Comparison of ENCODE assay signal across 27 cellular contexts in genomic region chr22:47695176-47695575, GRCh38.
DNase-seq lines count a peak whose midpoint lies in the region; ATAC-seq, FAIRE-seq and TF ChIP-seq lines count a peak whose summit lies in the region.
"Had no signal": no experiment of that assay in that cellular context is flagged by ENCODE, and none has a peak within 500 bp of the region (broad histone marks: within the 10 kb centered on the region; RNA-seq: fewer than 3 reads in every experiment).

No MANE protein-coding gene starts in this region.

- no peaks in the 10 kb centered on the region for H3K36me3 ChIP-seq in GM12878 (ENCODE audit: control insufficient read depth in 2 of 2, insufficient read depth in 2 of 2, low read length in 1 of 2)
- H3K36me3 ChIP-seq: sigmoid colon, thoracic aorta had no signal

- no peak overlapping the region for H3K4me3 ChIP-seq in GM12878
- H3K4me3 ChIP-seq: sigmoid colon, thoracic aorta had no signal

- TF ChIP-seq CTCF in GM12878 (IDR thresholded peaks at IDR 0.05 in 2 of 3, conservative IDR thresholded peaks at IDR 0.05 in 1 of 3; ENCODE audit: control insufficient read depth in 2 of 3, extremely low read depth in 1 of 3, insufficient read depth in 1 of 3, low read depth in 3 of 3, low read length in 3 of 3), result no peak
- TF ChIP-seq CTCF in WTC11 (IDR thresholded peaks at IDR 0.05), result no peak

- H3K27me3 Mint-ChIP-seq in activated CD4-positive, alpha-beta memory T cell treated with anti-CD3 and anti-CD28 coated beads for 36 hours, result peaks cover 1% of the 10 kb centered on the region
- H3K27me3 Mint-ChIP-seq in activated CD4-positive, alpha-beta memory T cell treated with anti-CD3 and anti-CD28 coated beads, Interleukin-2, amount 10 ng/mL, durations not matched to agents 7 days and 5 days, result no peaks in the 10 kb centered on the region
- no peaks in the 10 kb centered on the region for H3K27me3 Mint-ChIP-seq in stimulated activated naive CD8-positive, alpha-beta T cell treated with anti-CD3 and anti-CD28 coated beads, Interleukin-15, amount 100 ng/mL, for 72 hours
- H3K27me3 Mint-ChIP-seq in WTC11 (ENCODE audit: low read depth), result no peaks in the 10 kb centered on the region; the same call in 1 of the 2 replicates
- H3K27me3 Mint-ChIP-seq: B cell; central memory CD8-positive, alpha-beta T cell; dendritic cell treated with granulocyte-macrophage colony-stimulating factor and Interleukin-4, amounts not matched to agents 40 ng/mL and 50 ng/mL, for 4 days; progenitor cell of endocrine pancreas had no signal

- no peak for TF ChIP-seq RAD21 in GM12878 (IDR thresholded peaks at IDR 0.05; ENCODE audit: insufficient read depth, low read depth, low read length)

- H4K20me1 ChIP-seq in GM12878 (ENCODE audit: control insufficient read depth, insufficient read depth), result no peaks in the 10 kb centered on the region

- intact Hi-C loops in activated CD4-positive, alpha-beta memory T cell treated with anti-CD3 and anti-CD28 coated beads for 36 hours (cut with micrococcal nuclease), result no loop called here
- intact Hi-C loops in GM12878 (cut with micrococcal nuclease; ENCODE audit: unreplicated experiment), result no loop called here

- H3K4me2 ChIP-seq in GM12878 (ENCODE audit: control insufficient read depth, insufficient read depth), result 0 out of 2 replicates have a peak overlapping the region, but pooled peaks have one; percentile 7

- H3K36me3 Mint-ChIP-seq in activated CD4-positive, alpha-beta memory T cell treated with anti-CD3 and anti-CD28 coated beads for 36 hours, result no peaks in the 10 kb centered on the region
- H3K36me3 Mint-ChIP-seq in activated CD4-positive, alpha-beta memory T cell treated with anti-CD3 and anti-CD28 coated beads, Interleukin-2, amount 10 ng/mL, durations not matched to agents 7 days and 5 days (ENCODE audit: low read depth), result no peaks in the 10 kb centered on the region
- H3K36me3 Mint-ChIP-seq in WTC11, result no peaks in the 10 kb centered on the region
- H3K36me3 Mint-ChIP-seq: CD8-positive, alpha-beta memory T cell had no signal

- H3K9me3 Mint-ChIP-seq in activated CD4-positive, alpha-beta memory T cell treated with anti-CD3 and anti-CD28 coated beads for 36 hours, result no peaks in the 10 kb centered on the region
- H3K9me3 Mint-ChIP-seq in activated CD4-positive, alpha-beta memory T cell treated with anti-CD3 and anti-CD28 coated beads, Interleukin-2, amount 10 ng/mL, durations not matched to agents 7 days and 5 days, result no peaks in the 10 kb centered on the region
- no peaks in the 10 kb centered on the region for H3K9me3 Mint-ChIP-seq in stimulated activated naive CD8-positive, alpha-beta T cell treated with anti-CD3 and anti-CD28 coated beads, Interleukin-15, amount 100 ng/mL, for 72 hours
- H3K9me3 Mint-ChIP-seq in WTC11, result no peaks in the 10 kb centered on the region
- H3K9me3 Mint-ChIP-seq: CD8-positive, alpha-beta memory T cell; central memory CD8-positive, alpha-beta T cell; dendritic cell treated with granulocyte-macrophage colony-stimulating factor and Interleukin-4, amounts not matched to agents 40 ng/mL and 50 ng/mL, for 4 days; T-helper 1 cell treated with Interleukin-12 subunit alpha and Interleukin-12 subunit beta and Interleukin-4 antibody, amounts not matched to agents 30 μg/mL and 1 μg/mL, for 36 hours had no signal

- no peaks in the 10 kb centered on the region for H3K4me1 Mint-ChIP-seq in activated CD4-positive, alpha-beta memory T cell treated with anti-CD3 and anti-CD28 coated beads for 36 hours (ENCODE audit: low read depth)
- no peaks in the 10 kb centered on the region for H3K4me1 Mint-ChIP-seq in activated CD4-positive, alpha-beta memory T cell treated with anti-CD3 and anti-CD28 coated beads, Interleukin-2, amount 10 ng/mL, durations not matched to agents 7 days and 5 days
- no peaks in the 10 kb centered on the region for H3K4me1 Mint-ChIP-seq in stimulated activated naive CD8-positive, alpha-beta T cell treated with anti-CD3 and anti-CD28 coated beads, Interleukin-15, amount 100 ng/mL, for 72 hours
- peaks cover 13% of the 10 kb centered on the region for H3K4me1 Mint-ChIP-seq in WTC11
- H3K4me1 Mint-ChIP-seq: CD8-positive, alpha-beta memory T cell; central memory CD8-positive, alpha-beta T cell had no signal

- H2AFZ ChIP-seq in GM12878 (ENCODE audit: control insufficient read depth, low read depth, low read length), result no peak overlapping the region

- FAIRE-seq in GM12878 (lab: Jason Lieb, UNC), result no peak
- FAIRE-seq: endometrium, frontal cortex had no signal

- H3K4me3 Mint-ChIP-seq in activated CD4-positive, alpha-beta memory T cell treated with anti-CD3 and anti-CD28 coated beads for 36 hours, result no peak overlapping the region
- H3K4me3 Mint-ChIP-seq in activated CD4-positive, alpha-beta memory T cell treated with anti-CD3 and anti-CD28 coated beads, Interleukin-2, amount 10 ng/mL, durations not matched to agents 7 days and 5 days, result no peak overlapping the region
- H3K4me3 Mint-ChIP-seq in stimulated activated naive CD8-positive, alpha-beta T cell treated with anti-CD3 and anti-CD28 coated beads, Interleukin-15, amount 100 ng/mL, for 72 hours, result no peak overlapping the region
- H3K4me3 Mint-ChIP-seq in WTC11, result no peak overlapping the region
- H3K4me3 Mint-ChIP-seq: B cell; CD8-positive, alpha-beta memory T cell; central memory CD8-positive, alpha-beta T cell; dendritic cell treated with granulocyte-macrophage colony-stimulating factor and Interleukin-4, amounts not matched to agents 40 ng/mL and 50 ng/mL, for 4 days; T-helper 1 cell treated with Interleukin-12 subunit alpha and Interleukin-12 subunit beta and Interleukin-4 antibody, amounts not matched to agents 30 μg/mL and 1 μg/mL, for 36 hours had no signal

- no peaks in the 10 kb centered on the region for H3K27me3 ChIP-seq in GM12878 (replicated peaks in 1 of 2; ENCODE audit: control insufficient read depth in 2 of 2, insufficient read depth in 2 of 2, low read length in 1 of 2)
- H3K27me3 ChIP-seq: sigmoid colon had no signal

- CTCF ChIA-PET in activated CD4-positive, alpha-beta memory T cell treated with anti-CD3 and anti-CD28 coated beads for 36 hours (lab: Charles Lee), result no interaction called here
- CTCF ChIA-PET in activated CD4-positive, alpha-beta memory T cell treated with anti-CD3 and anti-CD28 coated beads, Interleukin-2, amount 10 ng/mL, durations not matched to agents 7 days and 5 days (lab: Charles Lee), result no interaction called here
- CTCF ChIA-PET in GM12878 (lab: Yijun Ruan, JAX), result no interaction called here
- CTCF ChIA-PET in WTC11 (lab: Charles Lee), result no interaction called here

- no peaks in the 10 kb centered on the region; the same call in 2 of the 3 replicates for H3K9me3 ChIP-seq in GM12878 (replicated peaks; ENCODE audit: control insufficient read depth, insufficient read depth, low read length)
- H3K9me3 ChIP-seq: sigmoid colon, thoracic aorta had no signal

- no peak overlapping the region for H3K27ac Mint-ChIP-seq in activated CD4-positive, alpha-beta memory T cell treated with anti-CD3 and anti-CD28 coated beads for 36 hours
- no peak overlapping the region for H3K27ac Mint-ChIP-seq in activated CD4-positive, alpha-beta memory T cell treated with anti-CD3 and anti-CD28 coated beads, Interleukin-2, amount 10 ng/mL, durations not matched to agents 7 days and 5 days
- no peak overlapping the region for H3K27ac Mint-ChIP-seq in stimulated activated naive CD8-positive, alpha-beta T cell treated with anti-CD3 and anti-CD28 coated beads, Interleukin-15, amount 100 ng/mL, for 72 hours
- H3K27ac Mint-ChIP-seq in WTC11, result no peak overlapping the region
- H3K27ac Mint-ChIP-seq: B cell; CD8-positive, alpha-beta memory T cell; dendritic cell treated with granulocyte-macrophage colony-stimulating factor and Interleukin-4, amounts not matched to agents 40 ng/mL and 50 ng/mL, for 4 days; progenitor cell of endocrine pancreas; T-helper 1 cell treated with Interleukin-12 subunit alpha and Interleukin-12 subunit beta and Interleukin-4 antibody, amounts not matched to agents 30 μg/mL and 1 μg/mL, for 36 hours had no signal

- peak; percentile 11 for DNase-seq in activated CD4-positive, alpha-beta memory T cell treated with anti-CD3 and anti-CD28 coated beads for 36 hours
- no peak for DNase-seq in activated CD4-positive, alpha-beta memory T cell treated with anti-CD3 and anti-CD28 coated beads, Interleukin-2, amount 10 ng/mL, durations not matched to agents 7 days and 5 days
- DNase-seq in GM12878 (ENCODE audit: low read depth, low spot score), result peak; percentile 26
- DNase-seq in stimulated activated naive CD8-positive, alpha-beta T cell treated with anti-CD3 and anti-CD28 coated beads, Interleukin-15, amount 100 ng/mL, for 72 hours, result no peak
- no peak for DNase-seq in D341Med (ENCODE audit: low spot score)
- no peak for DNase-seq in WTC11 (ENCODE audit: low spot score)
- DNase-seq: activated CD4-positive, alpha-beta T cell treated with anti-CD3 and anti-CD28 coated beads, Interleukin-2, amount 50 U/mL, for 4 hours; activated gamma-delta T cell treated with Interleukin-2 at 50 U/mL for 16 hours; CD8-positive, alpha-beta memory T cell; DMS153; KG1; left cardiac atrium; NCI-H1417 treated with DMSO at 0.1 percent for 48 hours; NCI-H2081; NCI-H446; NCI-H82; sigmoid colon; stimulated activated naive CD4-positive, alpha-beta T cell treated with Interleukin-2 at 50 U/mL for 16 hours had no signal

- ATAC-seq in GM18868 (IDR thresholded peaks at IDR 0.05; ENCODE audit: unreplicated experiment) (peak; percentile 83), GM12878 (peak; percentile 94), WTC11 (no peak)
- ATAC-seq in stimulated activated naive CD8-positive, alpha-beta T cell treated with anti-CD3 and anti-CD28 coated beads, Interleukin-15, amount 100 ng/mL, for 72 hours, result peak; percentile 48
- ATAC-seq: left cardiac atrium had no signal

- WGBS in GM12878 (ENCODE audit: insufficient coverage, insufficient replicate concordance, low lambda C conversion rate, missing lambda C conversion rate), result 10% methylated on average over 5 of the region's 5 CpGs

- H3K27ac ChIP-seq in GM12878 (ENCODE audit: control insufficient read depth, insufficient read depth), result no peak overlapping the region
- H3K27ac ChIP-seq: sigmoid colon, thoracic aorta had no signal

- no peak for TF ChIP-seq POLR2A in GM12878 (IDR thresholded peaks at IDR 0.05; ENCODE audit: low read depth, low read length)

- H3K9ac ChIP-seq in GM12878 (ENCODE audit: control insufficient read depth, insufficient read depth, low read length), result no peak overlapping the region

- no peaks in the 10 kb centered on the region for H3K79me2 ChIP-seq in GM12878 (ENCODE audit: control insufficient read depth, insufficient read depth, low read length)

- TF ChIP-seq EP300 in GM12878 (IDR thresholded peaks at IDR 0.05; ENCODE audit: borderline replicate concordance in 1 of 2, control insufficient read depth in 1 of 2, low read depth in 2 of 2, low read length in 2 of 2), result no peak

- in situ Hi-C loops in GM12878 (cut with MboI), result no loop called here

- RAD21 ChIA-PET in GM12878 (lab: Charles Lee; ENCODE audit: unreplicated experiment), result no interaction called here

- POLR2A ChIA-PET in activated CD4-positive, alpha-beta memory T cell treated with anti-CD3 and anti-CD28 coated beads for 36 hours (lab: Charles Lee), result no interaction called here
- POLR2A ChIA-PET in activated CD4-positive, alpha-beta memory T cell treated with anti-CD3 and anti-CD28 coated beads, Interleukin-2, amount 10 ng/mL, durations not matched to agents 7 days and 5 days (lab: Charles Lee), result no interaction called here
- POLR2A ChIA-PET in GM12878 (lab: Charles Lee) (no interaction called here), WTC11 (lab: Charles Lee) (no interaction called here)

- no TSS peak for BruUV-seq in GM12878 (replicated peaks; lab: Mats Ljungman, UMichigan)

- H3K4me1 ChIP-seq in GM12878 (ENCODE audit: control insufficient read depth, insufficient read depth, low read length), result no peaks in the 10 kb centered on the region
- H3K4me1 ChIP-seq: sigmoid colon had no signal

- SMC1A ChIA-PET in GM12878 (lab: Charles Lee; ENCODE audit: uncharacterized antibody, unreplicated experiment), result no interaction called here

Comparison
In these comparisons a context has a peak if more than half of its experiments do, and no peak if none do; other contexts are left out.
1. DNase-seq: peak in activated CD4-positive, alpha-beta memory T cell treated with anti-CD3 and anti-CD28 coated beads for 36 hours (single experiment) and GM12878 (single experiment); none in activated CD4-positive, alpha-beta memory T cell treated with anti-CD3 and anti-CD28 coated beads, Interleukin-2, amount 10 ng/mL, durations not matched to agents 7 days and 5 days (single experiment), stimulated activated naive CD8-positive, alpha-beta T cell treated with anti-CD3 and anti-CD28 coated beads, Interleukin-15, amount 100 ng/mL, for 72 hours (0 of 2), D341Med (single experiment) and WTC11 (single experiment).